ENCODE assay signal across 1 cellular context in genomic region chr9:109498195-109499060, GRCh38.
A peak's percentile ranks its signal among the peaks of the same experiment; 100 is the strongest.
TF ChIP-seq lines count a peak whose summit lies in the region.

PTPN3 (minus strand) TSS chr9:109498307; CDS start chr9:109463434, 34,873 bp downstream.

TF ChIP-seq in HepG2, 621 proteins besides CTCF, POLR2A, EP300 and RAD21 (continued from another document and continues in another):
- TF ChIP-seq ESRRA (CRISPR knock-in tag; IDR thresholded peaks at IDR 0.05; ENCODE audit: low read depth): no peak
- TF ChIP-seq ZNF10 (CRISPR knock-in tag; IDR thresholded peaks at IDR 0.05; ENCODE audit: borderline replicate concordance, low read depth): no peak
- no peak for TF ChIP-seq ZNF773 (CRISPR knock-in tag; IDR thresholded peaks at IDR 0.05; ENCODE audit: borderline replicate concordance)
- TF ChIP-seq RFXANK (CRISPR knock-in tag; IDR thresholded peaks at IDR 0.05): no peak
- no peak for TF ChIP-seq ZNF207 (IDR thresholded peaks at IDR 0.05; ENCODE audit: borderline replicate concordance)
- no peak for TF ChIP-seq SMARCC2 (IDR thresholded peaks at IDR 0.05)
- 0 out of 2 replicates have a peak, but pooled peaks have one; percentile 14 for TF ChIP-seq RCOR2 (CRISPR knock-in tag; IDR thresholded peaks at IDR 0.05)
- TF ChIP-seq ZNF772 (CRISPR knock-in tag; IDR thresholded peaks at IDR 0.05): no peak
- TF ChIP-seq HHEX (CRISPR knock-in tag; IDR thresholded peaks at IDR 0.05): no peak
- TF ChIP-seq ZNF142 (CRISPR knock-in tag; IDR thresholded peaks at IDR 0.05): peak; percentile 10; the same call in 1 of the 2 replicates
- 0 out of 2 replicates have a peak, but pooled peaks have one; percentile 24 for TF ChIP-seq ZC3H13 (CRISPR knock-in tag; IDR thresholded peaks at IDR 0.05)
- TF ChIP-seq SMARCE1 (IDR thresholded peaks at IDR 0.05; ENCODE audit: borderline replicate concordance): no peak
- no peak for TF ChIP-seq HNF4A (CRISPR knock-in tag; IDR thresholded peaks at IDR 0.05)
- TF ChIP-seq ZNF24 (IDR thresholded peaks at IDR 0.05): no peak
- TF ChIP-seq DRAP1 (CRISPR knock-in tag; IDR thresholded peaks at IDR 0.05): no peak
- no peak for TF ChIP-seq ZNF761 (CRISPR knock-in tag; conservative IDR thresholded peaks at IDR 0.05)
- no peak for TF ChIP-seq NFYB (CRISPR knock-in tag; IDR thresholded peaks at IDR 0.05)
- no peak for TF ChIP-seq PRDM15 (CRISPR knock-in tag; IDR thresholded peaks at IDR 0.05)
- TF ChIP-seq MYC (CRISPR knock-in tag; IDR thresholded peaks at IDR 0.05; ENCODE audit: borderline replicate concordance): peak; percentile 46; the same call in 1 of the 2 replicates
- TF ChIP-seq HES4 (CRISPR knock-in tag; IDR thresholded peaks at IDR 0.05; ENCODE audit: borderline replicate concordance): no peak
- no peak for TF ChIP-seq POLR2G (IDR thresholded peaks at IDR 0.05; ENCODE audit: low read depth, low read length)
- TF ChIP-seq RXRA (CRISPR knock-in tag; IDR thresholded peaks at IDR 0.05): peak; percentile 20; the same call in 1 of the 2 replicates
- TF ChIP-seq KLF6 (CRISPR knock-in tag; IDR thresholded peaks at IDR 0.05): no peak
- peak; percentile 64 for TF ChIP-seq ZMYM3 (CRISPR knock-in tag; IDR thresholded peaks at IDR 0.05)
- 0 out of 2 replicates have a peak, but pooled peaks have one; percentile 18 for TF ChIP-seq TMF1 (CRISPR knock-in tag; IDR thresholded peaks at IDR 0.05; ENCODE audit: low read depth)
- TF ChIP-seq ZBTB43 (CRISPR knock-in tag; conservative IDR thresholded peaks at IDR 0.05): no peak
- TF ChIP-seq SALL2 (CRISPR knock-in tag; IDR thresholded peaks at IDR 0.05): peak; percentile 62; the same call in 1 of the 2 replicates
- 0 out of 2 replicates have a peak, but pooled peaks have one; percentile 27 for TF ChIP-seq FOXP4 (CRISPR knock-in tag; IDR thresholded peaks at IDR 0.05)
- TF ChIP-seq ZSCAN9 (CRISPR knock-in tag; IDR thresholded peaks at IDR 0.05; ENCODE audit: borderline replicate concordance): no peak
- no peak for TF ChIP-seq HMGXB4 (CRISPR knock-in tag; IDR thresholded peaks at IDR 0.05; ENCODE audit: borderline replicate concordance in 1 of 2, low read depth in 1 of 2)
- no peak for TF ChIP-seq NFRKB (IDR thresholded peaks at IDR 0.05)
- TF ChIP-seq ZBTB40 (IDR thresholded peaks at IDR 0.05): no peak
- TF ChIP-seq ZBTB40 (CRISPR knock-in tag; IDR thresholded peaks at IDR 0.05): no peak
- TF ChIP-seq YEATS2 (CRISPR knock-in tag; IDR thresholded peaks at IDR 0.05; ENCODE audit: borderline replicate concordance): peak; percentile 23; the same call in 1 of the 2 replicates
- TF ChIP-seq NFATC3 (CRISPR knock-in tag; IDR thresholded peaks at IDR 0.05): no peak
- TF ChIP-seq ZNF605 (CRISPR knock-in tag; IDR thresholded peaks at IDR 0.05): no peak
